In genomic region chr13:28047784-28048388, GRCh38 we compare ENCODE assay signal across 9 cellular contexts. TPM values are rescaled to one million over a fixed set of nuclear protein-coding genes. Genes with fewer than 3 reads are reported as not detected.
DNase-seq lines count a peak whose midpoint lies in the region; ATAC-seq and TF ChIP-seq lines count a peak whose summit lies in the region.
"Had no signal": no experiment of that assay in that cellular context is flagged by ENCODE, and none has a peak within 500 bp of the region (broad histone marks: within the 10 kb centered on the region; RNA-seq: fewer than 3 reads in every experiment).

No MANE protein-coding gene starts in this region.

- TF ChIP-seq CTCF in type B pancreatic cell (conservative IDR thresholded peaks at IDR 0.05) = no peak

- H3K9me3 Mint-ChIP-seq in type B pancreatic cell = no peaks in the 10 kb centered on the region

- no peak overlapping the region for H3K27ac Mint-ChIP-seq in type B pancreatic cell

- ATAC-seq in GM18499 (IDR thresholded peaks at IDR 0.05; ENCODE audit: insufficient read depth, unreplicated experiment) (peak; percentile 80), GM21717 (IDR thresholded peaks at IDR 0.05; ENCODE audit: unreplicated experiment) (peak; percentile 82)

- peaks cover 37% of the 10 kb centered on the region for H3K27me3 Mint-ChIP-seq in type B pancreatic cell

- no peaks in the 10 kb centered on the region for H3K4me1 Mint-ChIP-seq in type B pancreatic cell (ENCODE audit: unreplicated experiment)

- DNase-seq in HPDE6-E6E7 (ENCODE audit: extremely low spot score) (peak; percentile 8), epithelial cell of prostate (ENCODE audit: low read depth, low spot score) (peak; percentile 44), NCI-H774 (lab: John Stamatoyannopoulos, UW) (no peak), type B pancreatic cell (ENCODE audit: extremely low spot score, unreplicated experiment) (no peak), NK-92 (lab: John Stamatoyannopoulos, UW; ENCODE audit: unreplicated experiment) (no peak), DMS153 treated with DMSO at 0.1 percent for 48 hours (lab: John Stamatoyannopoulos, UW; ENCODE audit: unreplicated experiment) (no peak)

- H3K36me3 Mint-ChIP-seq in type B pancreatic cell = no peaks in the 10 kb centered on the region

- H3K4me3 Mint-ChIP-seq in type B pancreatic cell = no peak overlapping the region

- no peak overlapping the region for H3K27ac ChIP-seq in epithelial cell of prostate

RNA-seq across cellular contexts. Expression of gene FLT3, which starts 52.5 kb away (rescaled TPM):
- total RNA-seq in type B pancreatic cell (ENCODE audit: low replicate concordance) = not detected in 2 replicates

RNA-seq across cellular contexts. Expression of gene URAD, which starts 59.4 kb away (rescaled TPM):
- total RNA-seq in type B pancreatic cell (ENCODE audit: low replicate concordance) = 0.93 TPM in 1 of 2 replicates, not detected in the other
- total RNA-seq: liver had no signal

Comparison
In these comparisons a context has a peak if more than half of its experiments do, and no peak if none do; other contexts are left out.
1. DNase-seq: peak in HPDE6-E6E7 (single experiment) and epithelial cell of prostate (single experiment); none in NCI-H774 (single experiment), type B pancreatic cell (single experiment), NK-92 (single experiment) and DMS153 treated with DMSO at 0.1 percent for 48 hours (single experiment).